ENCODE assay signal across 23 cellular contexts in genomic region chr20:1902188-1902587, GRCh38. TPM values are rescaled to one million over a fixed set of nuclear protein-coding genes. Genes with fewer than 3 reads are reported as not detected.
"Had no signal": no experiment of that assay in that cellular context is flagged by ENCODE, and none has a peak within 500 bp of the region (broad histone marks: within the 10 kb centered on the region; RNA-seq: fewer than 3 reads in every experiment).

No MANE protein-coding gene starts in this region.

- H3K27me3 ChIP-seq: pancreas, sigmoid colon, spleen, suprapubic skin, tibial nerve, uterus had no signal

- DNase-seq: immature natural killer cell; islet precursor cell; left ventricle myocardium inferior; midbrain; mucosa of descending colon; naive thymus-derived CD4-positive, alpha-beta T cell; nucleus accumbens; retina; right cardiac atrium; sigmoid colon; small intestine; spleen; stimulated activated CD4-positive, alpha-beta T cell treated with anti-CD3 and anti-CD28 coated beads, Interleukin-4, amount 100 ng/mL, for 24 hours; uterus had no signal

- H3K36me3 ChIP-seq: left ventricle myocardium inferior, pancreas, prostate gland, uterus had no signal

- H3K4me3 ChIP-seq: left ventricle myocardium inferior, lung, mucosa of descending colon, pancreas, prostate gland, sigmoid colon, spleen, suprapubic skin, tibial nerve, uterus had no signal

- FAIRE-seq: pancreas, small intestine had no signal

- H3K36me3 Mint-ChIP-seq: immature natural killer cell; naive thymus-derived CD4-positive, alpha-beta T cell; natural killer cell treated with Interleukin-12 subunit alpha and Interleukin-12 subunit beta and Interleukin-15 and Interleukin-18, amount 100 ng/mL, for 72 hours; stimulated activated effector memory CD8-positive, alpha-beta T cell treated with anti-CD3 and anti-CD28 coated beads, Interleukin-12 subunit alpha, Interleukin-12 subunit beta, amount 100 ng/mL, for 72 hours; type B pancreatic cell had no signal

- H3K27ac Mint-ChIP-seq: naive thymus-derived CD4-positive, alpha-beta T cell; natural killer cell treated with Interleukin-12 subunit alpha and Interleukin-12 subunit beta and Interleukin-15 and Interleukin-18, amount 100 ng/mL, for 72 hours; stimulated activated effector memory CD8-positive, alpha-beta T cell treated with anti-CD3 and anti-CD28 coated beads, Interleukin-12 subunit alpha, Interleukin-12 subunit beta, amount 100 ng/mL, for 72 hours; stimulated activated naive CD8-positive, alpha-beta T cell treated with anti-CD3 and anti-CD28 coated beads, Interleukin-15, Interleukin-2, amounts not matched to agents 100 ng/mL and 50 ng/mL, for 24 hours; type B pancreatic cell had no signal

- H3K27ac ChIP-seq: left ventricle myocardium inferior, pancreas, prostate gland, sigmoid colon, spleen, suprapubic skin, tibial nerve, uterus had no signal

- H3K4me1 ChIP-seq: pancreas, prostate gland, uterus had no signal

- ATAC-seq: mucosa of descending colon; naive thymus-derived CD4-positive, alpha-beta T cell; natural killer cell treated with Interleukin-12 subunit alpha and Interleukin-12 subunit beta and Interleukin-15 and Interleukin-18, amount 100 ng/mL, for 72 hours; pancreas; right cardiac atrium; stimulated activated effector memory CD8-positive, alpha-beta T cell treated with anti-CD3 and anti-CD28 coated beads, Interleukin-12 subunit alpha, Interleukin-12 subunit beta, amount 100 ng/mL, for 72 hours had no signal

- H3K4me3 Mint-ChIP-seq: immature natural killer cell; naive thymus-derived CD4-positive, alpha-beta T cell; natural killer cell treated with Interleukin-12 subunit alpha and Interleukin-12 subunit beta and Interleukin-15 and Interleukin-18, amount 100 ng/mL, for 72 hours; stimulated activated effector memory CD8-positive, alpha-beta T cell treated with anti-CD3 and anti-CD28 coated beads, Interleukin-12 subunit alpha, Interleukin-12 subunit beta, amount 100 ng/mL, for 72 hours; stimulated activated naive CD8-positive, alpha-beta T cell treated with anti-CD3 and anti-CD28 coated beads, Interleukin-15, Interleukin-2, amounts not matched to agents 100 ng/mL and 50 ng/mL, for 24 hours; type B pancreatic cell had no signal

- H3K4me1 Mint-ChIP-seq: immature natural killer cell had no signal

- H3K9me3 ChIP-seq: left ventricle myocardium inferior, mucosa of descending colon, pancreas, prostate gland, sigmoid colon, spleen, suprapubic skin, tibial nerve, uterus had no signal

- H3K9me3 Mint-ChIP-seq: immature natural killer cell; naive thymus-derived CD4-positive, alpha-beta T cell; natural killer cell treated with Interleukin-12 subunit alpha and Interleukin-12 subunit beta and Interleukin-15 and Interleukin-18, amount 100 ng/mL, for 72 hours; stimulated activated effector memory CD8-positive, alpha-beta T cell treated with anti-CD3 and anti-CD28 coated beads, Interleukin-12 subunit alpha, Interleukin-12 subunit beta, amount 100 ng/mL, for 72 hours; stimulated activated naive CD8-positive, alpha-beta T cell treated with anti-CD3 and anti-CD28 coated beads, Interleukin-15, Interleukin-2, amounts not matched to agents 100 ng/mL and 50 ng/mL, for 24 hours; type B pancreatic cell had no signal

RNA-seq across cellular contexts. Expression of gene SIRPA, which starts 7.0 kb away (rescaled TPM):
- polyA plus RNA-seq: naive thymus-derived CD4-positive, alpha-beta T cell had no signal
